In the genomic region with DNA sequence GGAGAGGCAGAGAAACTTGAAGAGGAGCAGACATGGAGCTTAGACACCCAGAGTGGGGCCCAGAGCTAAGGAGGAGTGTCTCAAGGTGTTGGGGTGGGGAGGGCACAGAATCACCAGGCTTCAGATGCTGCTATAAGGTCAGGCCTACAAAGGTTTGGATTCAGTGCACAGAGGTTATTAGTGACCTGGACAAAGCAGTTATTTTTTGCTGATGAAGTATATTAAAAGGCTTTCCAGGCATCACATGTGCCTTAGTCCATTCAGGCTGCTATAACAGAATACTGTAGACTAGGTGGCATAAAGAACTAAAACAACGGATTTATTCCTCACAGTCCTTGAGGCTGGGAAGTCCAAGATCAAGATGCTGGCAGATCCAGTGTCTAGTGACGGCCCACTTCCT, we compare ENCODE assay signal across 15 cellular contexts.
DNase-seq lines count a peak whose midpoint lies in the region; ATAC-seq and TF ChIP-seq lines count a peak whose summit lies in the region.
"Had no signal": no experiment of that assay in that cellular context is flagged by ENCODE, and none has a peak within 500 bp of the region (broad histone marks: within the 10 kb centered on the region; RNA-seq: fewer than 3 reads in every experiment).

No MANE protein-coding gene starts in this region.

- 100% methylated on average over 2 of the region's 2 CpGs for WGBS in smooth muscle cell (ENCODE audit: low lambda C conversion rate)

- H3K27me3 Mint-ChIP-seq in activated CD8-positive, alpha-beta memory T cell treated with anti-CD3 and anti-CD28 coated beads, Interleukin-2, amount 10 ng/mL, durations not matched to agents 7 days and 5 days: no peaks in the 10 kb centered on the region
- H3K27me3 Mint-ChIP-seq in activated T-helper 17 cell treated with anti-CD3 and anti-CD28 coated beads, Interleukin-2, amount 50 U/mL, for 72 hours: no peaks in the 10 kb centered on the region
- H3K27me3 Mint-ChIP-seq in osteocyte (ENCODE audit: unreplicated experiment): no peaks in the 10 kb centered on the region

- H2AFZ ChIP-seq in smooth muscle cell (ENCODE audit: low read depth): no peak overlapping the region

- H3K36me3 ChIP-seq in smooth muscle cell (ENCODE audit: low read depth): no peaks in the 10 kb centered on the region
- H3K36me3 ChIP-seq: BE2C had no signal

- H3K27me3 ChIP-seq in smooth muscle cell (ENCODE audit: low read depth): no peaks in the 10 kb centered on the region
- H3K27me3 ChIP-seq: BE2C had no signal

- no peak overlapping the region for H3K4me3 Mint-ChIP-seq in activated CD8-positive, alpha-beta memory T cell treated with anti-CD3 and anti-CD28 coated beads, Interleukin-2, amount 10 ng/mL, durations not matched to agents 7 days and 5 days
- H3K4me3 Mint-ChIP-seq in activated T-helper 17 cell treated with anti-CD3 and anti-CD28 coated beads, Interleukin-2, amount 50 U/mL, for 72 hours: no peak overlapping the region
- no peak overlapping the region for H3K4me3 Mint-ChIP-seq in osteocyte (ENCODE audit: unreplicated experiment)
- H3K4me3 Mint-ChIP-seq: CD14-positive monocyte; CD8-positive, alpha-beta T cell; H9 had no signal

- no peaks in the 10 kb centered on the region for H3K79me2 ChIP-seq in smooth muscle cell (ENCODE audit: low read depth)

- H3F3A ChIP-seq in smooth muscle cell (ENCODE audit: low read depth): peaks cover 5% of the 10 kb centered on the region

- no peaks in the 10 kb centered on the region for H3K9me3 Mint-ChIP-seq in activated CD8-positive, alpha-beta memory T cell treated with anti-CD3 and anti-CD28 coated beads, Interleukin-2, amount 10 ng/mL, durations not matched to agents 7 days and 5 days (ENCODE audit: low read depth)
- H3K9me3 Mint-ChIP-seq in activated T-helper 17 cell treated with anti-CD3 and anti-CD28 coated beads, Interleukin-2, amount 50 U/mL, for 72 hours: no peaks in the 10 kb centered on the region
- no peaks in the 10 kb centered on the region for H3K9me3 Mint-ChIP-seq in osteocyte (ENCODE audit: unreplicated experiment)
- H3K9me3 Mint-ChIP-seq: CD14-positive monocyte; CD8-positive, alpha-beta T cell; H9 had no signal

- H3K27ac Mint-ChIP-seq in activated CD8-positive, alpha-beta memory T cell treated with anti-CD3 and anti-CD28 coated beads, Interleukin-2, amount 10 ng/mL, durations not matched to agents 7 days and 5 days: no peak overlapping the region
- peak overlapping the region; percentile 58 for H3K27ac Mint-ChIP-seq in activated T-helper 17 cell treated with anti-CD3 and anti-CD28 coated beads, Interleukin-2, amount 50 U/mL, for 72 hours
- no peak overlapping the region for H3K27ac Mint-ChIP-seq in osteocyte (ENCODE audit: unreplicated experiment)
- H3K27ac Mint-ChIP-seq: CD8-positive, alpha-beta T cell; H9 had no signal

- no peak for TF ChIP-seq CTCF in C4-2B (conservative IDR thresholded peaks at IDR 0.05)
- no peak for TF ChIP-seq CTCF in osteocyte (IDR thresholded peaks at IDR 0.05)
- TF ChIP-seq CTCF in smooth muscle cell (IDR thresholded peaks at IDR 0.05; ENCODE audit: borderline replicate concordance, insufficient read depth, poor library complexity, severe bottlenecking): no peak

- H3K4me1 Mint-ChIP-seq in activated CD8-positive, alpha-beta memory T cell treated with anti-CD3 and anti-CD28 coated beads, Interleukin-2, amount 10 ng/mL, durations not matched to agents 7 days and 5 days: peaks cover 18% of the 10 kb centered on the region
- peaks cover 26% of the 10 kb centered on the region for H3K4me1 Mint-ChIP-seq in activated T-helper 17 cell treated with anti-CD3 and anti-CD28 coated beads, Interleukin-2, amount 50 U/mL, for 72 hours
- peaks cover 19% of the 10 kb centered on the region for H3K4me1 Mint-ChIP-seq in osteocyte (ENCODE audit: unreplicated experiment)
- H3K4me1 Mint-ChIP-seq: CD14-positive monocyte had no signal

- CTCF ChIA-PET in activated CD8-positive, alpha-beta memory T cell treated with anti-CD3 and anti-CD28 coated beads, Interleukin-2, amount 10 ng/mL, durations not matched to agents 7 days and 5 days (lab: Charles Lee): interaction anchor here (1.9 kb wide), 1 partner anchor 18 kb away, joined by 5 read pairs; no protein-coding TSS in a partner anchor

- peaks cover 18% of the 10 kb centered on the region for H3K4me1 ChIP-seq in smooth muscle cell (ENCODE audit: low read depth)
- H3K4me1 ChIP-seq: BE2C had no signal

- H3K4me3 ChIP-seq in smooth muscle cell: no peak overlapping the region

- H3K9me3 ChIP-seq in smooth muscle cell (replicated peaks; ENCODE audit: low read depth): no peaks in the 10 kb centered on the region
- H3K9me3 ChIP-seq: BE2C had no signal

- no peak for ATAC-seq in activated CD8-positive, alpha-beta memory T cell treated with anti-CD3 and anti-CD28 coated beads, Interleukin-2, amount 10 ng/mL, durations not matched to agents 7 days and 5 days
- ATAC-seq in activated T-helper 17 cell treated with anti-CD3 and anti-CD28 coated beads, Interleukin-2, amount 50 U/mL, for 72 hours (replicated peaks): no peak
- ATAC-seq: CD8-positive, alpha-beta T cell had no signal

- H4K20me1 ChIP-seq in smooth muscle cell (ENCODE audit: low read depth): peaks cover 21% of the 10 kb centered on the region

- no peak overlapping the region for H3K9ac ChIP-seq in smooth muscle cell (ENCODE audit: low read depth)

- H3K4me2 ChIP-seq in smooth muscle cell: no peak overlapping the region

- H3K36me3 Mint-ChIP-seq in activated CD8-positive, alpha-beta memory T cell treated with anti-CD3 and anti-CD28 coated beads, Interleukin-2, amount 10 ng/mL, durations not matched to agents 7 days and 5 days: no peaks in the 10 kb centered on the region
- peaks cover 3% of the 10 kb centered on the region for H3K36me3 Mint-ChIP-seq in activated T-helper 17 cell treated with anti-CD3 and anti-CD28 coated beads, Interleukin-2, amount 50 U/mL, for 72 hours (ENCODE audit: low read depth)
- no peaks in the 10 kb centered on the region for H3K36me3 Mint-ChIP-seq in osteocyte (ENCODE audit: unreplicated experiment)

- peak; percentile 26 for DNase-seq in activated CD8-positive, alpha-beta memory T cell treated with anti-CD3 and anti-CD28 coated beads, Interleukin-2, amount 50 U/mL, for 48 hours
- no peak for DNase-seq in activated CD8-positive, alpha-beta memory T cell treated with anti-CD3 and anti-CD28 coated beads, Interleukin-2, amount 10 ng/mL, durations not matched to agents 7 days and 5 days
- DNase-seq in osteocyte (ENCODE audit: extremely low spot score, unreplicated experiment): peak; percentile 44
- DNase-seq in D341Med (ENCODE audit: low spot score): no peak
- DNase-seq in smooth muscle cell (lab: John Stamatoyannopoulos, UW; ENCODE audit: unreplicated experiment): no peak
- DNase-seq in caudate nucleus (lab: John Stamatoyannopoulos, UW): no peak
- DNase-seq: BE2C; CD8-positive, alpha-beta T cell; COR-L47; GF-D8; GOT3; H9 had no signal

- peak overlapping the region; percentile 95; the same call in 1 of the 2 replicates for H3K27ac ChIP-seq in C4-2B
- H3K27ac ChIP-seq in smooth muscle cell (ENCODE audit: low read depth): no peak overlapping the region
- H3K27ac ChIP-seq in caudate nucleus (ENCODE audit: low read depth, low read length): no peak overlapping the region

Comparison
In these comparisons a context has a peak if more than half of its experiments do, and no peak if none do; other contexts are left out.
1. DNase-seq: peak in activated CD8-positive, alpha-beta memory T cell treated with anti-CD3 and anti-CD28 coated beads, Interleukin-2, amount 50 U/mL, for 48 hours (single experiment) and osteocyte (single experiment); none in activated CD8-positive, alpha-beta memory T cell treated with anti-CD3 and anti-CD28 coated beads, Interleukin-2, amount 10 ng/mL, durations not matched to agents 7 days and 5 days (single experiment), D341Med (single experiment), smooth muscle cell (single experiment) and caudate nucleus (0 of 61).